9 cellular contexts compared by ENCODE assay signal in the genomic region with DNA sequence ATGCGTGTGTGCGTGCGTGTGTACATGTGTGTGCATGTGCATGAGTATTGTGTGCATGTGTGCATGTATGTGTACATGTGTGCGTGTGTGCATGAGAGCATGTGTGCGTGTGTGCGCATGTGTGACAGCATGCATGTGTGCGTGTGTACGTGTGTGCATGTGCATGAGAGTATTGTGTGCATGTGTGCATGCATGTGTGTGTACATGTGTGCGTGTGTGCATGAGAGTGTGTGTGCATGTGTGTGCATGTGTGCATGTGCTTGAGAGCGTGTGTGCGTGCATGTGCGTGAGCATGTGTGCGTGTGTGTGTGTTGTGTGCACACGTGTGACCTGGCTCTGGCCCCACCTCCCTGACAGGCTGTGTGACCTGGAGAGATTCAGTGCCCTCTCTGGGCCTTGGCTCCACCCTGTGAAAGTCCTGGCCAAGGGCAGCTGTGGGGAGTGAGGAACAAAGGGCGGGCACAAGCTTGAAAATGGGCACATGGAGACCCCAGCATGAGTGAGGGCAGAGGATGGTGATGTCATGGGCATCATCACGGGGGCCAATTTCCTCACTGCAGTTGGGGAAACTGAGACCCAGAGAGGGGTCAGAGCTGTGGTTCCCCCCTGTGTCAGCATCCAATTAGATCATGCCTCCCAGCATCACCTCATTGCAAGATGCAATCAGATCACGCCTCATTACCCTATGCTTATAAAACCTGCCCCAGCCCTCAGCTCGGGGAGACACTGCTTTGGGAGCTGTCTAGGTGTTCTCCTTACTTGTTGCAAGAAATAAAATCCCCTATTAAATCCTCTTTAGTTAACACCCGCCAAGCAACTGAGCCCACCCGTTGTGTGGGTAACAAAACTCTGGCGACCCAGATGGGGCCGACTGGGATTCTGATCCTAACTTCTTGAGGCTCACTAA. TPM values are rescaled to one million over a fixed set of nuclear protein-coding genes. Genes with fewer than 3 reads are reported as not detected.
DNase-seq lines count a peak whose midpoint lies in the region; ATAC-seq and TF ChIP-seq lines count a peak whose summit lies in the region.
"Had no signal": no experiment of that assay in that cellular context is flagged by ENCODE, and none has a peak within 500 bp of the region (broad histone marks: within the 10 kb centered on the region; RNA-seq: fewer than 3 reads in every experiment).

No MANE protein-coding gene starts in this region.

- no peaks in the 10 kb centered on the region for H3K27me3 ChIP-seq in SK-N-SH (ENCODE audit: insufficient read depth)
- peaks cover 15% of the 10 kb centered on the region; the same call in 1 of the 2 replicates for H3K27me3 ChIP-seq in SJSA1 (replicated peaks)
- H3K27me3 ChIP-seq in stomach: peaks cover 0 to 59% (median 0%) of the 10 kb centered on the region in 3 donors

- CTCF ChIA-PET in SK-N-SH (lab: Yijun Ruan, JAX): interaction anchor here (1.2 to 21.6 kb wide), 2 partner anchors 13 to 14 kb away, joined by 3 to 308 read pairs; a partner anchor contains a TSS

- WGBS in SK-N-SH (ENCODE audit: low lambda C conversion rate): 83% methylated on average over 22 of the region's 22 CpGs
- 70 to 78% (median 74%) methylated on average over 22 of the region's 22 CpGs for WGBS in stomach, 5 donors

- H2AFZ ChIP-seq in SK-N-SH (ENCODE audit: low read depth): 0 out of 2 replicates have a peak overlapping the region, but pooled peaks have one; percentile 31

- H3F3A ChIP-seq in SK-N-SH (replicated peaks; ENCODE audit: insufficient read depth): no peaks in the 10 kb centered on the region

- H3K9me3 ChIP-seq in SK-N-SH (no peaks in the 10 kb centered on the region), SJSA1 (replicated peaks) (no peaks in the 10 kb centered on the region; the same call in 1 of the 2 replicates), stomach (no peaks in the 10 kb centered on the region)

- no peaks in the 10 kb centered on the region for H3K79me2 ChIP-seq in SK-N-SH (ENCODE audit: insufficient read depth)

- peak overlapping the region; percentile 52; the same call in 1 of the 2 replicates for H3K4me2 ChIP-seq in SK-N-SH

- no peaks in the 10 kb centered on the region for H4K20me1 ChIP-seq in SK-N-SH (ENCODE audit: insufficient read depth)

- ATAC-seq in SK-N-SH treated with all-trans-retinoic acid at 6 μM for 48 hours (no peak), HG03520 (IDR thresholded peaks at IDR 0.05; ENCODE audit: unreplicated experiment) (no peak), HG02884 (IDR thresholded peaks at IDR 0.05; ENCODE audit: unreplicated experiment) (no peak)

- POLR2A ChIA-PET in SK-N-SH (lab: Yijun Ruan, JAX): no interaction called here

- H3K4me1 ChIP-seq in SK-N-SH (ENCODE audit: control insufficient read depth in 1 of 2, insufficient read depth in 2 of 2, low read depth in 1 of 2, low read length in 1 of 2): no peaks in the 10 kb centered on the region; a peak in 1 of 4 replicates
- peaks cover 9% of the 10 kb centered on the region; the same call in 1 of the 2 replicates for H3K4me1 ChIP-seq in SJSA1 (replicated peaks)
- H3K4me1 ChIP-seq in stomach: peaks cover 4 to 41% (median 14%) of the 10 kb centered on the region in 4 donors

- peak overlapping the region; percentile 33 to 43; a peak in 2 of 4 replicates for H3K4me3 ChIP-seq in SK-N-SH (ENCODE audit: low read depth in 2 of 2, low read length in 1 of 2)
- H3K4me3 ChIP-seq in SJSA1: peak overlapping the region; percentile 33
- H3K4me3 ChIP-seq in stomach: peak overlapping the region; percentile 29 to 45 (median 40)

- no peaks in the 10 kb centered on the region for H3K9me2 ChIP-seq in SK-N-SH

- TF ChIP-seq CTCF in SK-N-SH (IDR thresholded peaks at IDR 0.05): no peak
- no peak for TF ChIP-seq CTCF in stomach (IDR thresholded peaks at IDR 0.05)

- TF ChIP-seq POLR2A in stomach (IDR thresholded peaks at IDR 0.05): no peak

- no peak for TF ChIP-seq RAD21 in SK-N-SH (IDR thresholded peaks at IDR 0.05; ENCODE audit: low read length)

- no peak overlapping the region for H3K27ac ChIP-seq in SK-N-SH (ENCODE audit: low read depth in 2 of 2, low read length in 1 of 2)
- H3K27ac ChIP-seq in SJSA1: no peak overlapping the region
- peak overlapping the region; percentile 71 to 84 (median 75) for H3K27ac ChIP-seq in stomach

- intact Hi-C loops in stomach (cut with DNase I; ENCODE audit: low total_unique reads): no loop called here

- TF ChIP-seq EP300 in SK-N-SH (IDR thresholded peaks at IDR 0.05; ENCODE audit: borderline replicate concordance in 1 of 2, low read depth in 1 of 2, low read length in 1 of 2): no peak
- no peak for TF ChIP-seq EP300 in stomach (IDR thresholded peaks at IDR 0.05)

- no peaks in the 10 kb centered on the region for H3K36me3 ChIP-seq in SK-N-SH (replicated peaks in 1 of 2; ENCODE audit: control insufficient read depth in 1 of 2, insufficient read depth in 2 of 2, low read length in 1 of 2)
- H3K36me3 ChIP-seq in SJSA1: no peaks in the 10 kb centered on the region
- H3K36me3 ChIP-seq in stomach: no peaks in the 10 kb centered on the region

- H3K9ac ChIP-seq in SK-N-SH: no peak overlapping the region

- no peak for DNase-seq in SK-N-SH
- no peak for DNase-seq in SJSA1 (ENCODE audit: low read depth in 1 of 2, low spot score in 2 of 2)
- peak; percentile 35 for DNase-seq in islet precursor cell
- no peak for DNase-seq in stomach
- no peak for DNase-seq in activated effector memory CD4-positive, alpha-beta T cell treated with Interleukin-2 at 50 U/mL for 16 hours

TF ChIP-seq in SK-N-SH, 30 proteins besides CTCF, POLR2A, EP300 and RAD21 (continues in another document):
- TF ChIP-seq RXRA (IDR thresholded peaks at IDR 0.05; ENCODE audit: borderline replicate concordance, low read depth): no peak
- TF ChIP-seq, protein P1, sequence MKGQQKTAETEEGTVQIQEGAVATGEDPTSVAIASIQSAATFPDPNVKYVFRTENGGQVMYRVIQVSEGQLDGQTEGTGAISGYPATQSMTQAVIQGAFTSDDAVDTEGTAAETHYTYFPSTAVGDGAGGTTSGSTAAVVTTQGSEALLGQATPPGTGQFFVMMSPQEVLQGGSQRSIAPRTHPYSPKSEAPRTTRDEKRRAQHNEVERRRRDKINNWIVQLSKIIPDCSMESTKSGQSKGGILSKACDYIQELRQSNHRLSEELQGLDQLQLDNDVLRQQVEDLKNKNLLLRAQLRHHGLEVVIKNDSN (IDR thresholded peaks at IDR 0.05; ENCODE audit: borderline replicate concordance, low read depth): no peak
- TF ChIP-seq POLR2AphosphoS5 (IDR thresholded peaks at IDR 0.05; ENCODE audit: low read depth, low read length): no peak

TF ChIP-seq in SK-N-SH treated with all-trans-retinoic acid at 6 μM for 48 hours, 23 proteins besides CTCF, POLR2A, EP300 and RAD21:
- TF ChIP-seq, protein P2, sequence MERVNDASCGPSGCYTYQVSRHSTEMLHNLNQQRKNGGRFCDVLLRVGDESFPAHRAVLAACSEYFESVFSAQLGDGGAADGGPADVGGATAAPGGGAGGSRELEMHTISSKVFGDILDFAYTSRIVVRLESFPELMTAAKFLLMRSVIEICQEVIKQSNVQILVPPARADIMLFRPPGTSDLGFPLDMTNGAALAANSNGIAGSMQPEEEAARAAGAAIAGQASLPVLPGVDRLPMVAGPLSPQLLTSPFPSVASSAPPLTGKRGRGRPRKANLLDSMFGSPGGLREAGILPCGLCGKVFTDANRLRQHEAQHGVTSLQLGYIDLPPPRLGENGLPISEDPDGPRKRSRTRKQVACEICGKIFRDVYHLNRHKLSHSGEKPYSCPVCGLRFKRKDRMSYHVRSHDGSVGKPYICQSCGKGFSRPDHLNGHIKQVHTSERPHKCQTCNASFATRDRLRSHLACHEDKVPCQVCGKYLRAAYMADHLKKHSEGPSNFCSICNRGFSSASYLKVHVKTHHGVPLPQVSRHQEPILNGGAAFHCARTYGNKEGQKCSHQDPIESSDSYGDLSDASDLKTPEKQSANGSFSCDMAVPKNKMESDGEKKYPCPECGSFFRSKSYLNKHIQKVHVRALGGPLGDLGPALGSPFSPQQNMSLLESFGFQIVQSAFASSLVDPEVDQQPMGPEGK (CRISPR knock-in tag; IDR thresholded peaks at IDR 0.05; ENCODE audit: borderline replicate concordance): no peak
- TF ChIP-seq ISL1 (CRISPR knock-in tag; IDR thresholded peaks at IDR 0.05): no peak

RNA-seq across cellular contexts. Expression of a gene that starts 0.6 kb away (rescaled TPM):
- not detected in 2 replicates for polyA plus RNA-seq in SK-N-SH (2012; rRNA removed)
- not detected in 2 replicates for polyA plus RNA-seq in SK-N-SH (2012; cell fraction: cytosol; rRNA removed)
- polyA plus RNA-seq in SK-N-SH (2012; cell fraction: nucleus; rRNA removed): not detected in 2 replicates
- not detected in 2 replicates for total RNA-seq in SJSA1 (2014; rRNA removed; shearing (Covaris generic))
- 10 to 100 TPM in 1 of 5 donors, 1 to 10 TPM in 2, under 1 TPM in 1, not detected in 1; 0.45 to 17.1 (median 1.1) TPM for total RNA-seq in stomach
- polyA plus RNA-seq in stomach: 1 to 10 TPM; 7.5 to 9.1 (median 8.7) TPM
- total RNA-seq: lung microvascular endothelial cell had no signal

RNA-seq across cellular contexts. Expression of a gene that starts 10.3 kb away (rescaled TPM):
- polyA plus RNA-seq in SK-N-SH (2012; rRNA removed): not detected in 2 replicates
- polyA plus RNA-seq in SK-N-SH (2012; cell fraction: cytosol; rRNA removed): not detected in 2 replicates
- polyA plus RNA-seq in SK-N-SH (2012; cell fraction: nucleus; rRNA removed): not detected in 2 replicates
- total RNA-seq in SJSA1 (2014; rRNA removed; shearing (Covaris generic)): not detected in 2 replicates
- not detected for total RNA-seq in stomach
- not detected for polyA plus RNA-seq in stomach
- total RNA-seq: lung microvascular endothelial cell had no signal

RNA-seq across cellular contexts. Expression of a gene that starts 20.1 kb away (rescaled TPM):
- polyA plus RNA-seq in SK-N-SH (2012; rRNA removed) (2.2 and 2.7 TPM in 2 replicates), stomach (10 to 100 TPM; 15.0 to 41.0 (median 19.5) TPM)
- polyA plus RNA-seq in SK-N-SH (2012; cell fraction: cytosol; rRNA removed): 1.7 and 2.3 TPM in 2 replicates
- 10.3 and 23.0 TPM in 2 replicates for polyA plus RNA-seq in SK-N-SH (2012; cell fraction: nucleus; rRNA removed)
- 7.4 and 14.0 TPM in 2 replicates for total RNA-seq in SJSA1 (2014; rRNA removed; shearing (Covaris generic))
- total RNA-seq in stomach: 100 to 1,000 TPM in 1 of 5 donors, 1 to 10 TPM in 2, not detected in 2; 4.6 to 333 (median 8.8) TPM

RNA-seq across cellular contexts. Expression of a gene that starts 24.5 kb away (rescaled TPM):
- not detected in 2 replicates for polyA plus RNA-seq in SK-N-SH (2012; rRNA removed)
- not detected in 2 replicates for polyA plus RNA-seq in SK-N-SH (2012; cell fraction: cytosol; rRNA removed)
- not detected in 2 replicates for polyA plus RNA-seq in SK-N-SH (2012; cell fraction: nucleus; rRNA removed)
- total RNA-seq in SJSA1 (2014; rRNA removed; shearing (Covaris generic)): not detected in 2 replicates
- under 1 TPM in 1 of 5 donors, not detected in 4; 0.89 TPM for total RNA-seq in stomach
- 10 to 100 TPM in 1 of 3 donors, not detected in 2; 23.5 TPM for polyA plus RNA-seq in stomach
- total RNA-seq: lung microvascular endothelial cell had no signal

RNA-seq across cellular contexts. Expression of a gene that starts 43.2 kb away (rescaled TPM):
- polyA plus RNA-seq in SK-N-SH (2012; rRNA removed): 220 and 278 TPM in 2 replicates
- 107 and 138 TPM in 2 replicates for polyA plus RNA-seq in SK-N-SH (2012; cell fraction: cytosol; rRNA removed)
- polyA plus RNA-seq in SK-N-SH (2012; cell fraction: nucleus; rRNA removed): 658 and 815 TPM in 2 replicates
- 308 and 343 TPM in 2 replicates for total RNA-seq in SJSA1 (2014; rRNA removed; shearing (Covaris generic))
- total RNA-seq in stomach: 100 to 1,000 TPM; 186 to 806 (median 497) TPM
- polyA plus RNA-seq in stomach: 100 to 1,000 TPM; 148 to 193 (median 181) TPM

Comparison
In these comparisons a context has a peak if more than half of its experiments do, and no peak if none do; other contexts are left out.
1. H3K27ac ChIP-seq: peak in stomach (5 of 5); none in SK-N-SH (0 of 2) and SJSA1 (single experiment).
2. Peak in every context shown above with its lines, with median percentiles within 50 percentile points of each other: H3K4me3 ChIP-seq.